ENCODE assay signal across 9 cellular contexts in genomic region chr10:104328636-104328915, GRCh38. TPM values are rescaled to one million over a fixed set of nuclear protein-coding genes. Genes with fewer than 3 reads are reported as not detected.
A peak's percentile ranks its signal among the peaks of the same experiment; 100 is the strongest.
DNase-seq lines count a peak whose midpoint lies in the region; ATAC-seq, FAIRE-seq and TF ChIP-seq lines count a peak whose summit lies in the region.
"Had no signal": no experiment of that assay in that cellular context is flagged by ENCODE, and none has a peak within 500 bp of the region (broad histone marks: within the 10 kb centered on the region; RNA-seq: fewer than 3 reads in every experiment).

No MANE protein-coding gene starts in this region.

- no peak for TF ChIP-seq RAD21 in A549 (conservative IDR thresholded peaks at IDR 0.05 in 1 of 2, IDR thresholded peaks at IDR 0.05 in 1 of 2)

- no peaks in the 10 kb centered on the region for H3K27me3 ChIP-seq in brain microvascular endothelial cell (replicated peaks)
- no peaks in the 10 kb centered on the region for H3K27me3 ChIP-seq in mononuclear cell (ENCODE audit: insufficient read depth, low read length)
- H3K27me3 ChIP-seq in aorta (ENCODE audit: control insufficient read depth in 1 of 2, insufficient read depth in 2 of 2, low read length in 1 of 2): no peaks in the 10 kb centered on the region

- peak overlapping the region; percentile 93 to 97 for H3K27ac ChIP-seq in A549
- H3K27ac ChIP-seq in brain microvascular endothelial cell: peak overlapping the region; percentile 98
- peak overlapping the region in 1 of 2 donors; percentile 65 for H3K27ac ChIP-seq in aorta (ENCODE audit: low read depth in 1 of 2, low read length in 2 of 2)

- H3K4me3 ChIP-seq in A549 (peak overlapping the region; percentile 33; the same call in 2 of the 3 replicates), brain microvascular endothelial cell (ENCODE audit: low read depth, low read length) (peak overlapping the region; percentile 44), mononuclear cell (ENCODE audit: low read length) (peak overlapping the region; percentile 5), lower leg skin (ENCODE audit: low read depth, poor library complexity, severe bottlenecking) (no peak overlapping the region), aorta (ENCODE audit: low read length in 2 of 2) (no peak overlapping the region)

- FAIRE-seq in A549 (lab: Jason Lieb, UNC): no peak
- FAIRE-seq: frontal cortex had no signal

- no peak for TF ChIP-seq CTCF in A549 (IDR thresholded peaks at IDR 0.05)
- TF ChIP-seq CTCF in brain microvascular endothelial cell (IDR thresholded peaks at IDR 0.05; ENCODE audit: low read depth, low read length, missing control alignments): no peak
- TF ChIP-seq CTCF in lower leg skin (IDR thresholded peaks at IDR 0.05): no peak

- 22% methylated on average over 3 of the region's 3 CpGs for WGBS in A549 (ENCODE audit: missing lambda C conversion rate)
- WGBS in lower leg skin, 2 donors: 0 to 20% methylated on average over 3 of the region's 3 CpGs
- 19 to 23% methylated on average over 3 of the region's 3 CpGs for WGBS in aorta, 2 donors

- H3K9me3 ChIP-seq in A549 (no peaks in the 10 kb centered on the region), mononuclear cell (ENCODE audit: low read depth, low read length) (no peaks in the 10 kb centered on the region), aorta (ENCODE audit: control insufficient read depth, low read length) (no peaks in the 10 kb centered on the region)

- H3K4me2 ChIP-seq in A549: peak overlapping the region; percentile 72

- POLR2A ChIA-PET in A549 (lab: Yijun Ruan, JAX): interaction anchor here (1.3 to 2.1 kb wide), 2 partner anchors 10 to 25 kb away, joined by 4 to 17 read pairs; partner anchors contain the start of genes CFAP58 and ITPRIP

- H3K4me1 ChIP-seq in A549: peaks cover 72% of the 10 kb centered on the region
- H3K4me1 ChIP-seq in mononuclear cell (ENCODE audit: insufficient read depth, low read length): peaks cover 100% of the 10 kb centered on the region
- peaks cover 0 to 6% of the 10 kb centered on the region in 2 donors for H3K4me1 ChIP-seq in aorta (ENCODE audit: control insufficient read depth in 1 of 2, insufficient read depth in 2 of 2, low read length in 2 of 2)

- TF ChIP-seq POLR2A in A549 (IDR thresholded peaks at IDR 0.05; ENCODE audit: low read length): no peak
- no peak for TF ChIP-seq POLR2A in lower leg skin (IDR thresholded peaks at IDR 0.05)

- peaks cover 25% of the 10 kb centered on the region for H3K36me3 ChIP-seq in brain microvascular endothelial cell (replicated peaks)
- H3K36me3 ChIP-seq in aorta (ENCODE audit: control insufficient read depth in 1 of 2, insufficient read depth in 2 of 2, low read length in 1 of 2): no peaks in the 10 kb centered on the region

- CTCF ChIA-PET in A549 (lab: Yijun Ruan, JAX): interaction anchor here (1.8 to 5.9 kb wide), 4 partner anchors 21 to 36 kb away, joined by 4 to 45 read pairs (median 22); partner anchors contain the start of gene CFAP58

- no peak for DNase-seq in A549 (ENCODE audit: low read depth in 1 of 2, low spot score in 1 of 2)
- no peak for DNase-seq in brain microvascular endothelial cell
- DNase-seq in lower leg skin (ENCODE audit: low spot score in 2 of 2): no peak
- no peak for DNase-seq in aorta
- no peak for DNase-seq in SW 1271 (lab: John Stamatoyannopoulos, UW)

- intact Hi-C loops in lower leg skin (cut with DNase I; ENCODE audit: low total_unique reads): no loop called here
- intact Hi-C loops in aorta (cut with DNase I): no loop called here

- no peak for TF ChIP-seq EP300 in A549 (IDR thresholded peaks at IDR 0.05)

- in situ Hi-C loops in brain microvascular endothelial cell (cut with HindIII; ENCODE audit: low pct_ligation_motif_present, low sequenced_read_pairs): no loop called here

- no peak for ATAC-seq in A549
- ATAC-seq in HG02840 (IDR thresholded peaks at IDR 0.05; ENCODE audit: low FRiP score, unreplicated experiment): peak; percentile 10
- no peak for ATAC-seq in GM21737 (IDR thresholded peaks at IDR 0.05; ENCODE audit: unreplicated experiment)
- no peak for ATAC-seq in aorta (ENCODE audit: low FRiP score)

TF ChIP-seq in A549, 52 proteins besides CTCF, POLR2A, EP300 and RAD21:
- TF ChIP-seq HES2 (IDR thresholded peaks at IDR 0.05): no peak

RNA-seq across cellular contexts. Expression of gene ITPRIP, which starts 9.7 kb away (rescaled TPM):
- polyA plus RNA-seq in A549 (2011; rRNA removed) (14.8 and 17.4 TPM in 2 replicates), A549 (2017; fragmentation: RNase III; extraction: RNeasy Plus Mini Kit Qiagen cat#74134 plus additional on column Dnase treatment) (18.3 to 21.0 TPM (median 19.8 TPM) in 3 replicates), aorta (10 to 100 TPM in 1 of 2 donors, 1 to 10 TPM in 1; 4.3 to 15.5 TPM)
- polyA plus RNA-seq in A549 (2012; cell fraction: cytosol; rRNA removed): 8.0 and 12.1 TPM in 2 replicates
- polyA plus RNA-seq in A549 (2012; cell fraction: nucleus; rRNA removed): 17.9 and 19.4 TPM in 2 replicates
- polyA minus RNA-seq in A549 (2011; rRNA and poly(A)+ RNA removed): 20.6 and 23.2 TPM in 2 replicates
- total RNA-seq in mononuclear cell (62.7 TPM), lower leg skin (100 to 1,000 TPM in 3 of 4 donors, 10 to 100 TPM in 1; 77.8 to 182 (median 141) TPM), aorta (10 to 100 TPM; 22.3 to 51.4 TPM)

RNA-seq across cellular contexts. Expression of gene CFAP58, which starts 25.1 kb away (rescaled TPM):
- polyA plus RNA-seq in A549 (2011; rRNA removed): 0.16 and 0.22 TPM in 2 replicates
- 0.03 and 0.12 TPM in 2 replicates for polyA plus RNA-seq in A549 (2012; cell fraction: cytosol; rRNA removed)
- 0.07 TPM in 1 of 2 replicates, not detected in the other for polyA plus RNA-seq in A549 (2012; cell fraction: nucleus; rRNA removed)
- 0.17 to 0.32 TPM (median 0.25 TPM) in 3 replicates for polyA plus RNA-seq in A549 (2017; fragmentation: RNase III; extraction: RNeasy Plus Mini Kit Qiagen cat#74134 plus additional on column Dnase treatment)
- polyA minus RNA-seq in A549 (2011; rRNA and poly(A)+ RNA removed): 0.50 TPM in 1 of 2 replicates, not detected in the other
- total RNA-seq in mononuclear cell: 0.10 TPM
- total RNA-seq in lower leg skin: under 1 TPM in 3 of 4 donors, not detected in 1; 0.42 to 0.55 (median 0.44) TPM
- 1 to 10 TPM; 1.1 to 1.3 TPM for total RNA-seq in aorta
- under 1 TPM; 0.38 to 0.67 TPM for polyA plus RNA-seq in aorta

RNA-seq across cellular contexts. Expression of gene GSTO2, which starts 59.6 kb away (rescaled TPM):
- polyA plus RNA-seq in A549 (2011; rRNA removed) (5.7 and 6.3 TPM in 2 replicates), A549 (2017; fragmentation: RNase III; extraction: RNeasy Plus Mini Kit Qiagen cat#74134 plus additional on column Dnase treatment) (1.3 to 1.9 TPM (median 1.8 TPM) in 3 replicates), aorta (1 to 10 TPM; 3.5 to 4.3 TPM)
- polyA plus RNA-seq in A549 (2012; cell fraction: cytosol; rRNA removed): 1.7 and 2.1 TPM in 2 replicates
- polyA plus RNA-seq in A549 (2012; cell fraction: nucleus; rRNA removed): 0.80 and 3.0 TPM in 2 replicates
- 1.6 and 2.8 TPM in 2 replicates for polyA minus RNA-seq in A549 (2011; rRNA and poly(A)+ RNA removed)
- total RNA-seq in mononuclear cell (0.84 TPM), lower leg skin (10 to 100 TPM; 19.9 to 29.8 (median 22.6) TPM), aorta (1 to 10 TPM; 1.7 to 3.5 TPM)

Comparison
In these comparisons a context has a peak if more than half of its experiments do, and no peak if none do; other contexts are left out.
1. H3K4me3 ChIP-seq: peak in A549 (single experiment), brain microvascular endothelial cell (single experiment) and mononuclear cell (single experiment); none in lower leg skin (single experiment) and aorta (0 of 2).
2. RNA of gene GSTO2, which starts 59.6 kb away (total RNA-seq): 19.9 to 29.8 TPM in lower leg skin; 1.7 to 3.5 TPM in aorta and 0.84 TPM in mononuclear cell (single experiment); every median in the first group is over 4 times any median in the second.